Comparison of ENCODE assay signal across 1 cellular context in genomic region chr15:63834500-63835210, GRCh38.
A peak's percentile ranks its signal among the peaks of the same experiment; 100 is the strongest.
TF ChIP-seq lines count a peak whose summit lies in the region.

No MANE protein-coding gene starts in this region.

TF ChIP-seq in K562, 482 proteins besides CTCF, POLR2A, EP300 and RAD21 (continued from another document and continues in another):
- TF ChIP-seq EWSR1 (IDR thresholded peaks at IDR 0.05; ENCODE audit: borderline replicate concordance, low read depth, partially characterized antibody) (no peak), PTTG1 (tag; IDR thresholded peaks at IDR 0.05; ENCODE audit: low read depth) (0 out of 2 replicates have a peak, but pooled peaks have one; percentile 12), ZNF830 (CRISPR knock-in tag; IDR thresholded peaks at IDR 0.05) (no peak), ADNP (tag; IDR thresholded peaks at IDR 0.05) (0 out of 2 replicates have a peak, but pooled peaks have one; percentile 59), HEY1 (CRISPR knock-in tag; IDR thresholded peaks at IDR 0.05; ENCODE audit: borderline replicate concordance) (no peak), ZBTB5 (IDR thresholded peaks at IDR 0.05) (no peak), ZNF699 (CRISPR knock-in tag; IDR thresholded peaks at IDR 0.05; ENCODE audit: insufficient replicate concordance) (no peak), MTF1 (CRISPR knock-in tag; IDR thresholded peaks at IDR 0.05; ENCODE audit: borderline replicate concordance) (no peak), ZNF347 (CRISPR knock-in tag; IDR thresholded peaks at IDR 0.05; ENCODE audit: low read depth) (no peak), ZNF583 (CRISPR knock-in tag; IDR thresholded peaks at IDR 0.05) (peak; percentile 13; the same call in 1 of the 2 replicates), ZNF644 (tag; IDR thresholded peaks at IDR 0.05; ENCODE audit: low read depth) (no peak; the same call in 1 of the 2 replicates), ZNF766 (CRISPR knock-in tag; conservative IDR thresholded peaks at IDR 0.05) (peak; percentile 31), HSF4 (CRISPR knock-in tag; IDR thresholded peaks at IDR 0.05; ENCODE audit: borderline replicate concordance) (no peak), RBM14 (IDR thresholded peaks at IDR 0.05; ENCODE audit: borderline replicate concordance, insufficient read depth, low read depth, low read length) (no peak), HDAC3 (IDR thresholded peaks at IDR 0.05; ENCODE audit: borderline replicate concordance, partially characterized antibody) (no peak), EHMT2 (IDR thresholded peaks at IDR 0.05) (peak; percentile 59; the same call in 1 of the 2 replicates), GABPA (tag; conservative IDR thresholded peaks at IDR 0.05; ENCODE audit: low read depth) (0 out of 2 replicates have a peak, but pooled peaks have one; percentile 7), SOX6 (IDR thresholded peaks at IDR 0.05) (no peak), RBM34 (IDR thresholded peaks at IDR 0.05; ENCODE audit: borderline replicate concordance, insufficient read depth, low read length) (no peak), GMEB1 (CRISPR knock-in tag; IDR thresholded peaks at IDR 0.05) (no peak), DPF2 (IDR thresholded peaks at IDR 0.05) (0 out of 2 replicates have a peak, but pooled peaks have one; percentile 66), L3MBTL2 (IDR thresholded peaks at IDR 0.05) (peak; percentile 78), ZNF561 (CRISPR knock-in tag; conservative IDR thresholded peaks at IDR 0.05) (no peak), NEUROD1 (IDR thresholded peaks at IDR 0.05; ENCODE audit: borderline replicate concordance, low read depth, low read length, partially characterized antibody) (no peak), TAF7 (tag; IDR thresholded peaks at IDR 0.05) (no peak), SUPT5H (IDR thresholded peaks at IDR 0.05) (no peak), RBM25 (IDR thresholded peaks at IDR 0.05; ENCODE audit: low read depth, low read length, severe bottlenecking) (peak; percentile 69), UBTF (IDR thresholded peaks at IDR 0.05; ENCODE audit: borderline replicate concordance in 1 of 2, low read depth in 2 of 2, low read length in 2 of 2) (no peak), PCBP2 (IDR thresholded peaks at IDR 0.05; ENCODE audit: low read depth, low read length, poor library complexity, severe bottlenecking) (no peak), ZNF707 (CRISPR knock-in tag; conservative IDR thresholded peaks at IDR 0.05) (0 out of 2 replicates have a peak, but pooled peaks have one; percentile 7), ID3 (CRISPR knock-in tag; IDR thresholded peaks at IDR 0.05) (no peak), ID3 (tag; IDR thresholded peaks at IDR 0.05) (0 out of 2 replicates have a peak, but pooled peaks have one; percentile 43), TCFL5 (CRISPR knock-in tag; conservative IDR thresholded peaks at IDR 0.05) (0 out of 2 replicates have a peak, but pooled peaks have one; percentile 23), ZC3H4 (CRISPR knock-in tag; IDR thresholded peaks at IDR 0.05; ENCODE audit: borderline replicate concordance) (no peak), DDX20 (tag; IDR thresholded peaks at IDR 0.05; ENCODE audit: low read depth) (no peak), BCOR (IDR thresholded peaks at IDR 0.05) (peak; percentile 63), ZNF785 (CRISPR knock-in tag; IDR thresholded peaks at IDR 0.05) (no peak), SMARCC2 (IDR thresholded peaks at IDR 0.05; ENCODE audit: low read depth) (no peak), SIN3B (IDR thresholded peaks at IDR 0.05; ENCODE audit: low read depth) (no peak), MTA1 (IDR thresholded peaks at IDR 0.05; ENCODE audit: borderline replicate concordance) (no peak; the same call in 1 of the 2 replicates), U2AF1 (optimal IDR thresholded peaks at IDR 0.05; ENCODE audit: low read depth, low read length) (no peak), KAT7 (CRISPR knock-in tag; IDR thresholded peaks at IDR 0.05; ENCODE audit: borderline replicate concordance) (no peak), ATF1 (CRISPR knock-in tag; IDR thresholded peaks at IDR 0.05) (no peak), ATF1 (tag; IDR thresholded peaks at IDR 0.05) (no peak), ZNF24 (IDR thresholded peaks at IDR 0.05) (0 out of 2 replicates have a peak, but pooled peaks have one; percentile 12), NUFIP1 (IDR thresholded peaks at IDR 0.05; ENCODE audit: partially characterized antibody) (no peak), RBM39 (optimal IDR thresholded peaks at IDR 0.05; ENCODE audit: low read depth, low read length) (no peak), ELF2 (CRISPR knock-in tag; IDR thresholded peaks at IDR 0.05) (no peak), KLF1 (tag; IDR thresholded peaks at IDR 0.05) (0 out of 2 replicates have a peak, but pooled peaks have one; percentile 6), SNRNP70 (optimal IDR thresholded peaks at IDR 0.05; ENCODE audit: low read depth, low read length) (no peak), SMAD4 (CRISPR knock-in tag; conservative IDR thresholded peaks at IDR 0.05) (0 out of 2 replicates have a peak, but pooled peaks have one; percentile 11), ELF1 (tag; IDR thresholded peaks at IDR 0.05) (peak; percentile 6; the same call in 1 of the 2 replicates), BACH1 (tag; IDR thresholded peaks at IDR 0.05) (peak; percentile 85), ETV6 (IDR thresholded peaks at IDR 0.05; ENCODE audit: borderline replicate concordance in 1 of 2, low read depth in 2 of 2, low read length in 1 of 2) (no peak), ETV6 (CRISPR knock-in tag; IDR thresholded peaks at IDR 0.05; ENCODE audit: borderline replicate concordance) (no peak), KDM1A (IDR thresholded peaks at IDR 0.05) (peak in 1 of 2 experiments; percentile 51; a peak in 2 of 4 replicates), CHAMP1 (IDR thresholded peaks at IDR 0.05) (no peak)
- TF ChIP-seq, protein P1, sequence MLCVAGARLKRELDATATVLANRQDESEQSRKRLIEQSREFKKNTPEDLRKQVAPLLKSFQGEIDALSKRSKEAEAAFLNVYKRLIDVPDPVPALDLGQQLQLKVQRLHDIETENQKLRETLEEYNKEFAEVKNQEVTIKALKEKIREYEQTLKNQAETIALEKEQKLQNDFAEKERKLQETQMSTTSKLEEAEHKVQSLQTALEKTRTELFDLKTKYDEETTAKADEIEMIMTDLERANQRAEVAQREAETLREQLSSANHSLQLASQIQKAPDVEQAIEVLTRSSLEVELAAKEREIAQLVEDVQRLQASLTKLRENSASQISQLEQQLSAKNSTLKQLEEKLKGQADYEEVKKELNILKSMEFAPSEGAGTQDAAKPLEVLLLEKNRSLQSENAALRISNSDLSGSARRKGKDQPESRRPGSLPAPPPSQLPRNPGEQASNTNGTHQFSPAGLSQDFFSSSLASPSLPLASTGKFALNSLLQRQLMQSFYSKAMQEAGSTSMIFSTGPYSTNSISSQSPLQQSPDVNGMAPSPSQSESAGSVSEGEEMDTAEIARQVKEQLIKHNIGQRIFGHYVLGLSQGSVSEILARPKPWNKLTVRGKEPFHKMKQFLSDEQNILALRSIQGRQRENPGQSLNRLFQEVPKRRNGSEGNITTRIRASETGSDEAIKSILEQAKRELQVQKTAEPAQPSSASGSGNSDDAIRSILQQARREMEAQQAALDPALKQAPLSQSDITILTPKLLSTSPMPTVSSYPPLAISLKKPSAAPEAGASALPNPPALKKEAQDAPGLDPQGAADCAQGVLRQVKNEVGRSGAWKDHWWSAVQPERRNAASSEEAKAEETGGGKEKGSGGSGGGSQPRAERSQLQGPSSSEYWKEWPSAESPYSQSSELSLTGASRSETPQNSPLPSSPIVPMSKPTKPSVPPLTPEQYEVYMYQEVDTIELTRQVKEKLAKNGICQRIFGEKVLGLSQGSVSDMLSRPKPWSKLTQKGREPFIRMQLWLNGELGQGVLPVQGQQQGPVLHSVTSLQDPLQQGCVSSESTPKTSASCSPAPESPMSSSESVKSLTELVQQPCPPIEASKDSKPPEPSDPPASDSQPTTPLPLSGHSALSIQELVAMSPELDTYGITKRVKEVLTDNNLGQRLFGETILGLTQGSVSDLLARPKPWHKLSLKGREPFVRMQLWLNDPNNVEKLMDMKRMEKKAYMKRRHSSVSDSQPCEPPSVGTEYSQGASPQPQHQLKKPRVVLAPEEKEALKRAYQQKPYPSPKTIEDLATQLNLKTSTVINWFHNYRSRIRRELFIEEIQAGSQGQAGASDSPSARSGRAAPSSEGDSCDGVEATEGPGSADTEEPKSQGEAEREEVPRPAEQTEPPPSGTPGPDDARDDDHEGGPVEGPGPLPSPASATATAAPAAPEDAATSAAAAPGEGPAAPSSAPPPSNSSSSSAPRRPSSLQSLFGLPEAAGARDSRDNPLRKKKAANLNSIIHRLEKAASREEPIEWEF (CRISPR knock-in tag; IDR thresholded peaks at IDR 0.05) = 0 out of 2 replicates have a peak, but pooled peaks have one; percentile 17
- TF ChIP-seq, protein P2, sequence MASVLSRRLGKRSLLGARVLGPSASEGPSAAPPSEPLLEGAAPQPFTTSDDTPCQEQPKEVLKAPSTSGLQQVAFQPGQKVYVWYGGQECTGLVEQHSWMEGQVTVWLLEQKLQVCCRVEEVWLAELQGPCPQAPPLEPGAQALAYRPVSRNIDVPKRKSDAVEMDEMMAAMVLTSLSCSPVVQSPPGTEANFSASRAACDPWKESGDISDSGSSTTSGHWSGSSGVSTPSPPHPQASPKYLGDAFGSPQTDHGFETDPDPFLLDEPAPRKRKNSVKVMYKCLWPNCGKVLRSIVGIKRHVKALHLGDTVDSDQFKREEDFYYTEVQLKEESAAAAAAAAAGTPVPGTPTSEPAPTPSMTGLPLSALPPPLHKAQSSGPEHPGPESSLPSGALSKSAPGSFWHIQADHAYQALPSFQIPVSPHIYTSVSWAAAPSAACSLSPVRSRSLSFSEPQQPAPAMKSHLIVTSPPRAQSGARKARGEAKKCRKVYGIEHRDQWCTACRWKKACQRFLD (CRISPR knock-in tag; IDR thresholded peaks at IDR 0.05) = peak; percentile 64; the same call in 1 of the 2 replicates
